Comparison of ENCODE assay signal across 8 cellular contexts in the genomic region with DNA sequence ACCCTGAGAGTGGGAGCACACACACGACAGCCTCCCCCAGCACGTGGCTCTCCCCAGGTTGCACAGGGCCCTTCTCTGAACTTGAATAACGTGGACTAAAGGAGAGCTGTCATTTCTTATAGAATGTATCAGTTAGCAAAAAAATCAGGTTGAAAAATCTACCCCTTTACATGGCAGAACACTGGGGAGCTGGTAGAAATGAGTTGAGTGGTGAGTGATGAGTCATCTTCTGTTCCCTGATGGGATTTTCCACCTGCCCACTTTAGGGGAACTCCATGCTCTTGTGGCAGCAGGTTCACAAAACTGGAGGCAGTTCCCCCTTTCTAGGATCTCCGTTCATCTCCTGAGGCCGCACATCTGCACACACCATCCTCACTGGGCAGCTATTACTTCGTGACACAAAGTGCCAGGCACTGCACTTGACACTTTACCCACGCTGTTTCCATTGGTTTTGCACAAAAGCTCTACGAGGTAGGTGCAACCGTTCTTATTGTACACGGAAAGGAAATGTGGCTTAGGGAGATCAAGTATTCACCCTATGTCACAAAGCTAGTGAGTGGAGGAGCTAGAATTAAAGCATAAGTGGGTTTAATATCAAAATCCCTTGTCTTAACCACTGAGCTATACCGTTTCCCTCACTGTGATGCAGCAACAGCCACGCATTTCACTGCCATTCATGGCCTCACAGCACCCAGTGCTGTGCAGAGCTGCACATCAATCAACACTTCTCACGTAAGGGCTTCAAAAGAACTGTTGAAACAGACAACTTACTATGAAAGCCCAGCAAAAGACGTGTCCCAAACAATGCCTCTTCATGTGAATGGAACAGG.
DNase-seq lines count a peak whose midpoint lies in the region; ATAC-seq lines count a peak whose summit lies in the region.

No MANE protein-coding gene starts in this region.

- H3K4me1 Mint-ChIP-seq in activated T-cell treated with anti-CD3 and anti-CD28 coated beads, Interleukin-2, amount 50 U/mL, for 72 hours (ENCODE audit: low read depth) = peaks cover 91% of the 10 kb centered on the region
- H3K4me1 Mint-ChIP-seq in stimulated activated naive CD8-positive, alpha-beta T cell treated with anti-CD3 and anti-CD28 coated beads, Interleukin-15, amount 100 ng/mL, for 72 hours = peaks cover 93% of the 10 kb centered on the region

- H3K27ac Mint-ChIP-seq in activated T-cell treated with anti-CD3 and anti-CD28 coated beads, Interleukin-2, amount 50 U/mL, for 72 hours = peak overlapping the region; percentile 22
- peak overlapping the region; percentile 66 to 96 for H3K27ac Mint-ChIP-seq in stimulated activated naive CD8-positive, alpha-beta T cell treated with anti-CD3 and anti-CD28 coated beads, Interleukin-15, amount 100 ng/mL, for 72 hours

- peaks cover 6 to 11% of the 10 kb centered on the region in 2 donors for H3K36me3 Mint-ChIP-seq in activated T-cell treated with anti-CD3 and anti-CD28 coated beads, Interleukin-2, amount 50 U/mL, for 72 hours (ENCODE audit: insufficient read depth in 2 of 2)

- H3K9me3 Mint-ChIP-seq in activated T-cell treated with anti-CD3 and anti-CD28 coated beads, Interleukin-2, amount 50 U/mL, for 72 hours = no peaks in the 10 kb centered on the region
- no peaks in the 10 kb centered on the region for H3K9me3 Mint-ChIP-seq in stimulated activated naive CD8-positive, alpha-beta T cell treated with anti-CD3 and anti-CD28 coated beads, Interleukin-15, amount 100 ng/mL, for 72 hours

- peak; percentile 87 for DNase-seq in activated effector memory CD4-positive, alpha-beta T cell treated with anti-CD3 and anti-CD28 coated beads, Interleukin-2, amount 50 U/mL, for 16 hours
- no peak for DNase-seq in activated effector memory CD4-positive, alpha-beta T cell treated with Interleukin-2 at 50 U/mL for 16 hours
- DNase-seq in activated T-cell treated with anti-CD3 and anti-CD28 coated beads, Interleukin-2, amount 50 U/mL, for 72 hours = peak; percentile 70 to 79
- peak; percentile 33 for DNase-seq in mesenteric fat pad (ENCODE audit: low spot score)
- peak; percentile 71 to 86 for DNase-seq in stimulated activated naive CD8-positive, alpha-beta T cell treated with anti-CD3 and anti-CD28 coated beads, Interleukin-15, amount 100 ng/mL, for 72 hours
- DNase-seq in HK-2 (ENCODE audit: unreplicated experiment) = no peak
- DNase-seq in Ammon's horn (ENCODE audit: low spot score) = no peak

- peak overlapping the region; percentile 67 to 73 for H3K4me3 Mint-ChIP-seq in activated T-cell treated with anti-CD3 and anti-CD28 coated beads, Interleukin-2, amount 50 U/mL, for 72 hours
- H3K4me3 Mint-ChIP-seq in stimulated activated naive CD8-positive, alpha-beta T cell treated with anti-CD3 and anti-CD28 coated beads, Interleukin-15, amount 100 ng/mL, for 72 hours = peak overlapping the region; percentile 57 to 70

- ATAC-seq in activated T-cell treated with anti-CD3 and anti-CD28 coated beads, Interleukin-2, amount 50 U/mL, for 72 hours (replicated peaks in 1 of 2) = peak; percentile 66 to 68
- ATAC-seq in stimulated activated naive CD8-positive, alpha-beta T cell treated with anti-CD3 and anti-CD28 coated beads, Interleukin-15, amount 100 ng/mL, for 72 hours = peak; percentile 76
- ATAC-seq in HG03342 (IDR thresholded peaks at IDR 0.05; ENCODE audit: unreplicated experiment) = no peak

- H3K27me3 Mint-ChIP-seq in activated T-cell treated with anti-CD3 and anti-CD28 coated beads, Interleukin-2, amount 50 U/mL, for 72 hours (ENCODE audit: low read depth) = no peaks in the 10 kb centered on the region
- H3K27me3 Mint-ChIP-seq in stimulated activated naive CD8-positive, alpha-beta T cell treated with anti-CD3 and anti-CD28 coated beads, Interleukin-15, amount 100 ng/mL, for 72 hours = no peaks in the 10 kb centered on the region

Comparison
In these comparisons a context has a peak if more than half of its experiments do, and no peak if none do; other contexts are left out.
1. DNase-seq: peak in activated effector memory CD4-positive, alpha-beta T cell treated with anti-CD3 and anti-CD28 coated beads, Interleukin-2, amount 50 U/mL, for 16 hours (single experiment), activated T-cell treated with anti-CD3 and anti-CD28 coated beads, Interleukin-2, amount 50 U/mL, for 72 hours (2 of 2), mesenteric fat pad (single experiment) and stimulated activated naive CD8-positive, alpha-beta T cell treated with anti-CD3 and anti-CD28 coated beads, Interleukin-15, amount 100 ng/mL, for 72 hours (2 of 2); none in activated effector memory CD4-positive, alpha-beta T cell treated with Interleukin-2 at 50 U/mL for 16 hours (single experiment), HK-2 (single experiment) and Ammon's horn (single experiment).